In genomic region chr1:116332461-116332860, GRCh38 we compare ENCODE assay signal across 22 cellular contexts.
"Had no signal": no experiment of that assay in that cellular context is flagged by ENCODE, and none has a peak within 500 bp of the region (broad histone marks: within the 10 kb centered on the region; RNA-seq: fewer than 3 reads in every experiment).

No MANE protein-coding gene starts in this region.

- DNase-seq: activated CD4-positive, alpha-beta T cell treated with anti-CD3 and anti-CD28 coated beads for 36 hours; activated CD4-positive, alpha-beta T cell treated with anti-CD3 and anti-CD28 coated beads, Interleukin-2, amount 50 U/mL, for 48 hours; activated CD4-positive, CD25-positive, alpha-beta regulatory T cell; activated CD8-positive, alpha-beta memory T cell treated with anti-CD3 and anti-CD28 coated beads for 24 hours; activated gamma-delta T cell; activated naive CD4-positive, alpha-beta T cell treated with anti-CD3 and anti-CD28 coated beads, Interleukin-2, amount 50 U/mL, for 16 hours; anterior cingulate cortex; colonic mucosa; effector CD8-positive, alpha-beta T cell; heart right ventricle; naive B cell; nephron progenitor cell; right cardiac atrium; stimulated activated CD4-positive, alpha-beta T cell treated with anti-CD3 and anti-CD28 coated beads, Interleukin-15, amount 100 ng/mL, for 24 hours; stimulated activated CD4-positive, alpha-beta T cell treated with anti-CD3 and anti-CD28 coated beads, Interleukin-2, amount 100 ng/mL, for 24 hours; stimulated activated naive B cell treated with anti-CD40 and anti-IgM and Interleukin-4, amounts not matched to agents 10 μg/mL and 1 μg/mL and 100 μg/mL, for 72 hours; stomach; T-helper 1 cell; tibial artery; upper lobe of right lung had no signal

- H3K4me3 ChIP-seq: colonic mucosa, heart right ventricle, stomach, tibial artery, upper lobe of right lung had no signal

- H3K27me3 ChIP-seq: colonic mucosa, heart right ventricle, stomach, tibial artery, upper lobe of right lung had no signal

- H3K9me3 ChIP-seq: colonic mucosa, heart right ventricle, neutrophil, stomach, tibial artery, upper lobe of right lung had no signal

- H3K4me1 ChIP-seq: tibial artery had no signal

- ATAC-seq: activated CD4-positive, alpha-beta T cell treated with anti-CD3 and anti-CD28 coated beads for 36 hours; heart right ventricle; right cardiac atrium; stimulated activated naive B cell treated with anti-CD40 and anti-IgM and Interleukin-4, amounts not matched to agents 10 μg/mL and 1 μg/mL and 100 μg/mL, for 72 hours; upper lobe of right lung had no signal

- H3K27ac ChIP-seq: colonic mucosa, epithelial cell of prostate, heart right ventricle, neutrophil, stomach, tibial artery, upper lobe of right lung had no signal

- H3K36me3 ChIP-seq: colonic mucosa, heart right ventricle, neutrophil, stomach, tibial artery, upper lobe of right lung had no signal
